1 cellular context compared by ENCODE assay signal in genomic region chr16:46922239-46922638, GRCh38.
TF ChIP-seq lines count a peak whose summit lies in the region.

No MANE protein-coding gene starts in this region.

TF ChIP-seq in IMR-90, 13 proteins besides CTCF, POLR2A, EP300 and RAD21 (continued from another document):
- no peak for TF ChIP-seq RFX5 (IDR thresholded peaks at IDR 0.05; ENCODE audit: low read depth, low read length)
- no peak for TF ChIP-seq CHD1 (IDR thresholded peaks at IDR 0.05; ENCODE audit: low read depth, low read length)
- TF ChIP-seq MAFK (IDR thresholded peaks at IDR 0.05; ENCODE audit: low read depth, low read length): no peak
- no peak for TF ChIP-seq CEBPB (IDR thresholded peaks at IDR 0.05; ENCODE audit: low read depth, low read length)
